Comparison of ENCODE assay signal across 8 cellular contexts in genomic region chr6:88963139-88964090, GRCh38. TPM values are rescaled to one million over a fixed set of nuclear protein-coding genes. Genes with fewer than 3 reads are reported as not detected.
DNase-seq lines count a peak whose midpoint lies in the region; ATAC-seq and TF ChIP-seq lines count a peak whose summit lies in the region.

TSS of gene RNGTT (minus strand) at chr6:88963618. CDS start at chr6:88963409, 209 bp downstream.

- H3K4me3 ChIP-seq in astrocyte of the cerebellum (ENCODE audit: low read depth, low read length) = peak within 1 kb of the TSS; percentile 86
- peak within 1 kb of the TSS; percentile 88 for H3K4me3 ChIP-seq in rectal smooth muscle tissue (ENCODE audit: low read length)
- H3K4me3 ChIP-seq in aorta (ENCODE audit: low read length in 2 of 2) = peak within 1 kb of the TSS; percentile 63 to 77

- H3K9ac ChIP-seq in rectal smooth muscle tissue (ENCODE audit: low read length) = peak within 1 kb of the TSS; percentile 57

- H3K27me3 ChIP-seq in rectal smooth muscle tissue (ENCODE audit: control insufficient read depth, insufficient read depth, low read length) = no peaks in the 10 kb centered on the region
- no peaks in the 10 kb centered on the region for H3K27me3 ChIP-seq in aorta (ENCODE audit: control insufficient read depth in 1 of 2, insufficient read depth in 2 of 2, low read length in 1 of 2)

- H3K36me3 ChIP-seq in rectal smooth muscle tissue (ENCODE audit: control insufficient read depth, insufficient read depth, low read length) = no peaks in the 10 kb centered on the region
- H3K36me3 ChIP-seq in aorta (ENCODE audit: control insufficient read depth in 1 of 2, insufficient read depth in 2 of 2, low read length in 1 of 2) = no peaks in the 10 kb centered on the region

- intact Hi-C loops in aorta (cut with DNase I) = no loop called here

- no peaks in the 10 kb centered on the region for H3K9me3 ChIP-seq in aorta (ENCODE audit: control insufficient read depth, low read length)

- peak; percentile 99 for DNase-seq in NCI-H2029 (lab: John Stamatoyannopoulos, UW)
- DNase-seq in T-helper 22 cell (ENCODE audit: low read depth) = peak; percentile 95
- DNase-seq in astrocyte of the cerebellum (ENCODE audit: low read depth) = peak; percentile 93
- peak; percentile 92 for DNase-seq in hepatic stellate cell (ENCODE audit: low spot score)
- DNase-seq in aorta = peak; percentile 99 to 100

- no peak for TF ChIP-seq CTCF in astrocyte of the cerebellum (IDR thresholded peaks at IDR 0.05; ENCODE audit: low read depth, low read length, missing control alignments)

- TF ChIP-seq POLR2A in GM18505 (IDR thresholded peaks at IDR 0.05; ENCODE audit: borderline replicate concordance, extremely low read depth, insufficient read depth, insufficient read length) = peak; percentile 88

- in situ Hi-C loops in astrocyte of the cerebellum (cut with HindIII; ENCODE audit: low sequenced_read_pairs) = no loop called here

- H3K4me1 ChIP-seq in rectal smooth muscle tissue (ENCODE audit: control insufficient read depth, insufficient read depth, low read length) (no peaks in the 10 kb centered on the region), aorta (ENCODE audit: control insufficient read depth in 1 of 2, insufficient read depth in 2 of 2, low read length in 2 of 2) (no peaks in the 10 kb centered on the region)

- ATAC-seq in GM18505 (IDR thresholded peaks at IDR 0.05; ENCODE audit: unreplicated experiment) (peak; percentile 97), HG02973 (IDR thresholded peaks at IDR 0.05; ENCODE audit: unreplicated experiment) (peak; percentile 98), aorta (ENCODE audit: low FRiP score) (peak; percentile 100)

- peak within 1 kb of the TSS; percentile 85 for H3K27ac ChIP-seq in rectal smooth muscle tissue (ENCODE audit: low read depth, low read length)
- peak within 1 kb of the TSS; percentile 57 to 77 for H3K27ac ChIP-seq in aorta (ENCODE audit: low read depth in 1 of 2, low read length in 2 of 2)

- 0 to 1% methylated on average over 73 to 74 of the region's 74 CpGs for WGBS in aorta, 2 donors

RNA-seq across cellular contexts. Expression of gene RNGTT, which starts in this region (rescaled TPM):
- total RNA-seq in aorta = 10 to 100 TPM; 12.8 to 15.5 TPM
- polyA plus RNA-seq in aorta = 1 to 10 TPM; 4.1 to 7.0 TPM

Comparison
In these comparisons a context has a peak if more than half of its experiments do, and no peak if none do; other contexts are left out.
1. Peak in every context shown above with its lines: DNase-seq, ATAC-seq, H3K4me3 ChIP-seq and H3K27ac ChIP-seq.